8 cellular contexts compared by ENCODE assay signal in genomic region chr12:122028601-122029560, GRCh38. TPM values are rescaled to one million over a fixed set of nuclear protein-coding genes. Genes with fewer than 3 reads are reported as not detected.
DNase-seq lines count a peak whose midpoint lies in the region; ATAC-seq and TF ChIP-seq lines count a peak whose summit lies in the region.

No MANE protein-coding gene starts in this region.

- POLR2A ChIA-PET in GM10248 (lab: Yijun Ruan, JAX): interaction anchor here (0.5 kb wide), 1 partner anchor 17 kb away, joined by 3 read pairs; no protein-coding TSS in a partner anchor

- in situ Hi-C loops in G401 (cut with HindIII; ENCODE audit: low sequenced_read_pairs): no loop called here

- no peaks in the 10 kb centered on the region for H3K9me3 Mint-ChIP-seq in activated T-cell treated with anti-CD3 and anti-CD28 coated beads, Interleukin-2, amount 50 U/mL, for 4 hours
- no peaks in the 10 kb centered on the region for H3K9me3 Mint-ChIP-seq in natural killer cell treated with Interleukin-12 subunit alpha and Interleukin-12 subunit beta and Interleukin-15 and Interleukin-18, amount 100 ng/mL, for 72 hours

- peak overlapping the region; percentile 5 to 27 for H3K27ac Mint-ChIP-seq in natural killer cell treated with Interleukin-12 subunit alpha and Interleukin-12 subunit beta and Interleukin-15 and Interleukin-18, amount 100 ng/mL, for 72 hours

- CTCF ChIA-PET in GM10248 (lab: Yijun Ruan, JAX): interaction anchor here (0.9 to 1.9 kb wide), 10 partner anchors 8 to 237 kb away, joined by 3 to 9 read pairs (median 4); partner anchors contain the start of gene CFAP251

- ATAC-seq in GM21723 (IDR thresholded peaks at IDR 0.05; ENCODE audit: unreplicated experiment): peak; percentile 49
- peak; percentile 63 to 82 for ATAC-seq in activated T-cell treated with anti-CD3 and anti-CD28 coated beads, Interleukin-2, amount 50 U/mL, for 4 hours
- peak; percentile 87 to 94 for ATAC-seq in natural killer cell treated with Interleukin-12 subunit alpha and Interleukin-12 subunit beta and Interleukin-15 and Interleukin-18, amount 100 ng/mL, for 72 hours

- DNase-seq in GM10248 (ENCODE audit: extremely low spot score) (peak; percentile 83), mucosa of gallbladder (ENCODE audit: low spot score) (no peak), ascending aorta (ENCODE audit: low spot score in 2 of 2) (no peak), NCI-H2227 treated with DMSO at 0.1 percent for 48 hours (lab: John Stamatoyannopoulos, UW) (no peak), G401 (ENCODE audit: low spot score) (no peak)
- DNase-seq in activated T-cell treated with anti-CD3 and anti-CD28 coated beads, Interleukin-2, amount 50 U/mL, for 4 hours: no peak
- DNase-seq in natural killer cell treated with Interleukin-12 subunit alpha and Interleukin-12 subunit beta and Interleukin-15 and Interleukin-18, amount 100 ng/mL, for 72 hours (ENCODE audit: low spot score): peak; percentile 83

- H3K27ac ChIP-seq in ascending aorta: no peak overlapping the region

- H3K36me3 Mint-ChIP-seq in activated T-cell treated with anti-CD3 and anti-CD28 coated beads, Interleukin-2, amount 50 U/mL, for 4 hours (ENCODE audit: insufficient read depth): no peaks in the 10 kb centered on the region
- H3K36me3 Mint-ChIP-seq in natural killer cell treated with Interleukin-12 subunit alpha and Interleukin-12 subunit beta and Interleukin-15 and Interleukin-18, amount 100 ng/mL, for 72 hours: no peaks in the 10 kb centered on the region

- intact Hi-C loops in ascending aorta (cut with DNase I): no loop called here

- H3K27me3 Mint-ChIP-seq in activated T-cell treated with anti-CD3 and anti-CD28 coated beads, Interleukin-2, amount 50 U/mL, for 4 hours (ENCODE audit: low read depth): peaks cover 11% of the 10 kb centered on the region
- peaks cover 21 to 33% of the 10 kb centered on the region in 2 donors for H3K27me3 Mint-ChIP-seq in natural killer cell treated with Interleukin-12 subunit alpha and Interleukin-12 subunit beta and Interleukin-15 and Interleukin-18, amount 100 ng/mL, for 72 hours

- no peak overlapping the region for H3K4me3 Mint-ChIP-seq in activated T-cell treated with anti-CD3 and anti-CD28 coated beads, Interleukin-2, amount 50 U/mL, for 4 hours
- no peak overlapping the region for H3K4me3 Mint-ChIP-seq in natural killer cell treated with Interleukin-12 subunit alpha and Interleukin-12 subunit beta and Interleukin-15 and Interleukin-18, amount 100 ng/mL, for 72 hours

- H3K36me3 ChIP-seq in ascending aorta: no peaks in the 10 kb centered on the region

- TF ChIP-seq CTCF in GM10248 (IDR thresholded peaks at IDR 0.05; ENCODE audit: control extremely low read depth, extremely low read depth, low read depth, missing control alignments) (peak; percentile 32), ascending aorta (IDR thresholded peaks at IDR 0.05) (no peak)

- H3K4me1 ChIP-seq in ascending aorta: peaks cover 3 to 12% of the 10 kb centered on the region in 2 donors

- no peaks in the 10 kb centered on the region for H3K9me3 ChIP-seq in ascending aorta

- no peak overlapping the region for H3K4me3 ChIP-seq in ascending aorta

- peaks cover 14% of the 10 kb centered on the region for H3K4me1 Mint-ChIP-seq in activated T-cell treated with anti-CD3 and anti-CD28 coated beads, Interleukin-2, amount 50 U/mL, for 4 hours (ENCODE audit: low read depth)
- peaks cover 17% of the 10 kb centered on the region in 2 donors for H3K4me1 Mint-ChIP-seq in natural killer cell treated with Interleukin-12 subunit alpha and Interleukin-12 subunit beta and Interleukin-15 and Interleukin-18, amount 100 ng/mL, for 72 hours (ENCODE audit: low read depth in 2 of 2)

- H3K27me3 ChIP-seq in ascending aorta: no peaks in the 10 kb centered on the region

RNA-seq across cellular contexts. Expression of gene BCL7A, which starts 7.2 kb away (rescaled TPM):
- total RNA-seq in activated T-cell treated with anti-CD3 and anti-CD28 coated beads, Interleukin-2, amount 50 U/mL, for 4 hours: 10 to 100 TPM in 1 of 3 donors, 1 to 10 TPM in 2; 8.9 to 10.6 (median 9.0) TPM
- under 1 TPM; 0.33 to 0.69 TPM for total RNA-seq in natural killer cell treated with Interleukin-12 subunit alpha and Interleukin-12 subunit beta and Interleukin-15 and Interleukin-18, amount 100 ng/mL, for 72 hours
- total RNA-seq in mucosa of gallbladder (17.7 TPM), ascending aorta (3.2 TPM)
- 10.6 and 16.1 TPM in 2 replicates for total RNA-seq in G401 (2014; rRNA removed; shearing (Covaris generic))

RNA-seq across cellular contexts. Expression of gene MLXIP, which starts 49.7 kb away (rescaled TPM):
- 10 to 100 TPM; 35.9 to 42.3 (median 37.9) TPM for total RNA-seq in activated T-cell treated with anti-CD3 and anti-CD28 coated beads, Interleukin-2, amount 50 U/mL, for 4 hours
- total RNA-seq in natural killer cell treated with Interleukin-12 subunit alpha and Interleukin-12 subunit beta and Interleukin-15 and Interleukin-18, amount 100 ng/mL, for 72 hours: 10 to 100 TPM; 28.4 to 48.6 TPM
- 89.7 TPM for total RNA-seq in mucosa of gallbladder
- 62.3 TPM for total RNA-seq in ascending aorta
- total RNA-seq in G401 (2014; rRNA removed; shearing (Covaris generic)): 4.3 and 4.6 TPM in 2 replicates

Comparison
In these comparisons a context has a peak if more than half of its experiments do, and no peak if none do; other contexts are left out.
1. DNase-seq: peak in GM10248 (single experiment) and natural killer cell treated with Interleukin-12 subunit alpha and Interleukin-12 subunit beta and Interleukin-15 and Interleukin-18, amount 100 ng/mL, for 72 hours (single experiment); none in activated T-cell treated with anti-CD3 and anti-CD28 coated beads, Interleukin-2, amount 50 U/mL, for 4 hours (single experiment), mucosa of gallbladder (single experiment), ascending aorta (0 of 2), NCI-H2227 treated with DMSO at 0.1 percent for 48 hours (single experiment) and G401 (single experiment).
2. Peak in every context shown above with its lines, with median percentiles within 50 percentile points of each other: ATAC-seq.